In the genomic region with DNA sequence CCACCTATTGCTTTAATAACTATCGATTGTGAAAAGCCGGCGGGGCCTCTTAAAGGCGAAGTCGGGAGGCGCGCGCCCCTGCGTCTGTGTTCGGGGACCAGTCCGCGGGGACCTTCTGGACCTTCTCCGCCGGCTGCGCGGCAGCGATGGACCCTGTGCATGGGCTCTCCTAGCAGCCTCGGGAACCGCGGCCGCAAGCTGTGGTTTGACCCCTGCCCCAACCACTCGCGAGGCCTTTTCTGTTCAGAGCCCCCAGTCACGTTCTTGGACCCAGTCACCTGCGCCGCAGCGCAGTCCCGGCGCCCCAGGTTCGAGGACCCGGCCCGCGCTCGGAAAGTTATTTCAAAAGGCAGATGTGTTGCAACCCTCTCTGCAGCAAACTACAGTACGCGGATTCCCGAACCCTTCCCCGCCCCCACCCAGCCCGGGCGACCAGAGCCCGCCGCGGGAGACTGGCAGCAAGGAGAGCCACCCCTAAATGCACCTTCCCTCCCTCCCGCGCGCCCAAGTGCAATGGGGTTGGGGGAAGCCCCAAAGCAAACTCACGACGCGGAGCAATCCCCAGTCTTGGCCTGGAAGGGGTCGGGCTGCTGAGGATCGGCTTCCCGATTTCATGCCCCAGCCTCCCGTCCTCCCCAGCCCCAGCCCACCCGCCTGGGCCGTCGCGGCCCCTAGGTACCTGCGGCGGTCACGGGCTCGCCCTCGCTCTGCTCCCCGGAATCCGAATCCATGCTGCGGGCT, we compare ENCODE assay signal across 8 cellular contexts. TPM values are rescaled to one million over a fixed set of nuclear protein-coding genes. Genes with fewer than 3 reads are reported as not detected.
DNase-seq lines count a peak whose midpoint lies in the region; ATAC-seq and TF ChIP-seq lines count a peak whose summit lies in the region.

No MANE protein-coding gene starts in this region.

- peaks cover 1 to 13% (median 8%) of the 10 kb centered on the region in 4 donors for H3K4me1 Mint-ChIP-seq in naive thymus-derived CD8-positive, alpha-beta T cell

- no peaks in the 10 kb centered on the region for H3K4me1 ChIP-seq in NT2/D1 (ENCODE audit: insufficient read depth, insufficient read length)

- no peaks in the 10 kb centered on the region for H3K9me3 ChIP-seq in NT2/D1 (ENCODE audit: insufficient read depth, low read length)

- peak overlapping the region in 6 of 10 donors; percentile 30 to 73 (median 57) for H3K4me3 Mint-ChIP-seq in naive thymus-derived CD8-positive, alpha-beta T cell

- peak overlapping the region; percentile 61 for H3K9ac ChIP-seq in NT2/D1 (ENCODE audit: insufficient read length, low read depth)

- H3K4me3 ChIP-seq in NT2/D1 (ENCODE audit: insufficient read length, low read depth), result peak overlapping the region; percentile 45

- no peaks in the 10 kb centered on the region for H3K36me3 ChIP-seq in NT2/D1 (ENCODE audit: insufficient read depth, insufficient read length, low read length)

- peaks cover 55% of the 10 kb centered on the region for H3K27me3 ChIP-seq in NT2/D1 (ENCODE audit: insufficient read depth, insufficient read length)

- POLR2A ChIA-PET in GM10248 (lab: Yijun Ruan, JAX), result no interaction called here
- POLR2A ChIA-PET in naive thymus-derived CD8-positive, alpha-beta T cell (lab: Charles Lee), result no interaction called here

- DNase-seq in GM10248 (ENCODE audit: extremely low spot score), result peak; percentile 57
- no peak for DNase-seq in NT2/D1 (ENCODE audit: low read depth, low spot score)
- no peak for DNase-seq in naive thymus-derived CD8-positive, alpha-beta T cell
- DNase-seq in EL, result no peak
- DNase-seq in Ammon's horn (ENCODE audit: low spot score), result no peak

- ATAC-seq in esophagus mucosa (peak; percentile 43), GM21381 (IDR thresholded peaks at IDR 0.05; ENCODE audit: unreplicated experiment) (no peak), HG03097 (IDR thresholded peaks at IDR 0.05; ENCODE audit: low FRiP score, unreplicated experiment) (no peak)
- no peak for ATAC-seq in naive thymus-derived CD8-positive, alpha-beta T cell

- no peak overlapping the region for H3K27ac Mint-ChIP-seq in naive thymus-derived CD8-positive, alpha-beta T cell

- no peak for TF ChIP-seq CTCF in GM10248 (IDR thresholded peaks at IDR 0.05; ENCODE audit: control extremely low read depth, extremely low read depth, low read depth, missing control alignments)

- H3K36me3 Mint-ChIP-seq in naive thymus-derived CD8-positive, alpha-beta T cell, result peaks cover 0 to 2% (median 0%) of the 10 kb centered on the region in 3 donors

- CTCF ChIA-PET in GM10248 (lab: Yijun Ruan, JAX), result no interaction called here

- peaks cover 39 to 76% (median 56%) of the 10 kb centered on the region in 5 donors for H3K27me3 Mint-ChIP-seq in naive thymus-derived CD8-positive, alpha-beta T cell

- no peaks in the 10 kb centered on the region for H3K9me3 Mint-ChIP-seq in naive thymus-derived CD8-positive, alpha-beta T cell

RNA-seq across cellular contexts. Expression of gene TNFAIP8L3, which starts 0.7 kb away (rescaled TPM):
- 7.3 TPM for total RNA-seq in esophagus mucosa
- not detected for total RNA-seq in naive thymus-derived CD8-positive, alpha-beta T cell
- polyA plus RNA-seq in naive thymus-derived CD8-positive, alpha-beta T cell, result not detected
